9 cellular contexts compared by ENCODE assay signal in the genomic region with DNA sequence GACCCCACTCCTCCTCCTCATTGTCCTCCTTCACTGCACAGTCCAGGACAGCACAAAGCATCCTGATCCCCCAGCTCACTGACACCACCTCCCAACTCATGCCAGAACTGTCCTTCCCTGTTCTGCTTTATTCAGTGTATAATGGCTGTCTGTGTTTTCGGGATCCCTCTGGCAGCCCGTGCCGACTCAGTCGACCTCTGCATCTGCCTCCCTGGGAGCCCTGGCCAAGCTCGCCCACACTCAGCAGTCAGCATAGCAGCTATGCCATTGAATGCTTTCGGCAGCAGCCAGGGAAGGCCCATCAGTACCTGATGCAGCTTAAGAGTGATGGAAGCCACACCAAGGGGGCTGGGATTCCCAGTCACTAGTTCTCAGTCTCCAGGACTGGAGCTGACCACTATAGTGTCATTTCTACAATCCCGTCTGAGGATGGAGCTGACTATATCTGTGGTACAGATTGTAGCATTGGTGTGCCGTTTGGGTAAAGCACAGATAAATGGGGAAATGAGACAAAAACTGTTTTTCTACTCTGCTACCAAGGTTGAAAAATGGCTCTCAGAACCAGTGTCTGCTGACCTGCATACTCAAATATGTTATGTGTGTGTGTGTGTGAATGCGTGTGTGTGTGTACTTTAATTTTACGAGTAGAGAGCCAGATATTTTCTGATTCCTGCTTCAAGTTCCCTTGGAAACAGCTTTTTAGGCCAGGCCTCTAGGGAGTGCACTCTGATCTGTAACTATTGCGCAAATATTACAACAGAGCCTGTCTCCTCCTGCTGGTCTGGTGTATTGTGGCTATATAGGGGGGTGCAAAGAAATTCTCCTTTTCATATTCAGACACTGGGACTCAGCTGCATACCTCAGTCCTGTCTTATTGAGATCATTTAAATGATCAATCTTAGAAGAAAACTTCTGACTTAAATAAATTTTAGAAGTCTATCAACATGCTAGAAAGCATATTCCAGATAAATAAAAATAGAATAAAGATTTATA.
A peak's percentile ranks its signal among the peaks of the same experiment; 100 is the strongest.
DNase-seq lines count a peak whose midpoint lies in the region; ATAC-seq and TF ChIP-seq lines count a peak whose summit lies in the region.
"Had no signal": no experiment of that assay in that cellular context is flagged by ENCODE, and none has a peak within 500 bp of the region (broad histone marks: within the 10 kb centered on the region; RNA-seq: fewer than 3 reads in every experiment).

No MANE protein-coding gene starts in this region.

- DNase-seq in HS-5 (ENCODE audit: low read depth) (peak; percentile 16), SIG-M5 (lab: John Stamatoyannopoulos, UW) (peak; percentile 76), heart left ventricle (peak; percentile 43 to 63 (median 53)), substantia nigra (lab: John Stamatoyannopoulos, UW) (peak in 28 of 49 donors; percentile 2 to 53 (median 16)), NCI-H524 treated with DMSO at 0.1 percent for 48 hours (lab: John Stamatoyannopoulos, UW) (no peak), SHP77 treated with DMSO at 0.1 percent for 48 hours (lab: John Stamatoyannopoulos, UW) (no peak), D341Med (ENCODE audit: low spot score) (no peak)

- H3K4me1 ChIP-seq in heart left ventricle: peaks cover 0 to 22% (median 3%) of the 10 kb centered on the region in 12 donors

- TF ChIP-seq POLR2A in heart left ventricle (IDR thresholded peaks at IDR 0.05): no peak

- intact Hi-C loops in heart left ventricle (cut with DNase I): no loop called here

- 53 to 66% (median 59%) methylated on average over 10 to 11 of the region's 11 CpGs for WGBS in heart left ventricle, 4 donors

- H3K9me3 ChIP-seq in heart left ventricle: no peaks in the 10 kb centered on the region
- H3K9me3 ChIP-seq: adrenal gland had no signal

- peaks cover 0 to 11% (median 0%) of the 10 kb centered on the region in 9 donors for H3K27me3 ChIP-seq in heart left ventricle
- H3K27me3 ChIP-seq: adrenal gland had no signal

- H3K27ac ChIP-seq in heart left ventricle (peak overlapping the region in 11 of 12 donors; percentile 13 to 78 (median 51)), substantia nigra (ENCODE audit: low read depth, low read length, poor library complexity, severe bottlenecking) (peak overlapping the region; percentile 62)

- no peak overlapping the region for H3K4me3 ChIP-seq in heart left ventricle
- H3K4me3 ChIP-seq: adrenal gland had no signal

- TF ChIP-seq CTCF in heart left ventricle (IDR thresholded peaks at IDR 0.05): peak in 7 of 12 donors; percentile 19 to 56 (median 39)

- no peaks in the 10 kb centered on the region for H3K36me3 ChIP-seq in heart left ventricle
- H3K36me3 ChIP-seq: adrenal gland had no signal

- ATAC-seq in heart left ventricle (peak; percentile 87 to 95 (median 91)), GM21515 (IDR thresholded peaks at IDR 0.05; ENCODE audit: unreplicated experiment) (no peak)

Comparison
In these comparisons a context has a peak if more than half of its experiments do, and no peak if none do; other contexts are left out.
1. DNase-seq: peak in HS-5 (single experiment), SIG-M5 (single experiment), heart left ventricle (5 of 5) and substantia nigra (28 of 49); none in NCI-H524 treated with DMSO at 0.1 percent for 48 hours (single experiment), SHP77 treated with DMSO at 0.1 percent for 48 hours (single experiment) and D341Med (single experiment).